ENCODE assay signal across 8 cellular contexts in the genomic region with DNA sequence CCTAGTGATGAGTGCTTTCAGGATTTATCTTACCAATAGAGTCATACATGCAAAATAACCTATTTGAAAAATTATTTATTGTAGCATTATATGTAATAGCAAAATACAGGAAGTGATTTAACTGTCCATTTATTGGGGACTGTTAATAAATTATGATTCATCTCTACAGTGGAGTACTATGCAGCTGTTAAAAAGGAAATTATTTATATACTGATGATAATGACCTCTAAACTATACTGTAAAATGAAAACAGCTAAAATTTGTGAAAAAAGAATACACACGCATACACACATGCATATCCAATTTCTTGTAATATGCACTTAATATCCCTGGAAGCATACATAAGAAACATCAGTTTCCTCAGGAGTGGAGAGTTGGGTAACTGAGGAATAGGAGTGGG. TPM values are rescaled to one million over a fixed set of nuclear protein-coding genes. Genes with fewer than 3 reads are reported as not detected.
"Had no signal": no experiment of that assay in that cellular context is flagged by ENCODE, and none has a peak within 500 bp of the region (broad histone marks: within the 10 kb centered on the region; RNA-seq: fewer than 3 reads in every experiment).

No MANE protein-coding gene starts in this region.

- DNase-seq: IMR-90, KBM-7, KG1 had no signal

- ATAC-seq: HepG2 had no signal

- H3K4me2 ChIP-seq: KMS-11 had no signal

- H3K9ac ChIP-seq: KMS-11 had no signal

- FAIRE-seq: HepG2, HTR-8/SVneo had no signal

- H3K27ac ChIP-seq: HL-60, KMS-11 had no signal

RNA-seq across cellular contexts. Expression of a gene that starts 58.0 kb away (rescaled TPM):
- total RNA-seq: HT-29 had no signal
